In the genomic region with DNA sequence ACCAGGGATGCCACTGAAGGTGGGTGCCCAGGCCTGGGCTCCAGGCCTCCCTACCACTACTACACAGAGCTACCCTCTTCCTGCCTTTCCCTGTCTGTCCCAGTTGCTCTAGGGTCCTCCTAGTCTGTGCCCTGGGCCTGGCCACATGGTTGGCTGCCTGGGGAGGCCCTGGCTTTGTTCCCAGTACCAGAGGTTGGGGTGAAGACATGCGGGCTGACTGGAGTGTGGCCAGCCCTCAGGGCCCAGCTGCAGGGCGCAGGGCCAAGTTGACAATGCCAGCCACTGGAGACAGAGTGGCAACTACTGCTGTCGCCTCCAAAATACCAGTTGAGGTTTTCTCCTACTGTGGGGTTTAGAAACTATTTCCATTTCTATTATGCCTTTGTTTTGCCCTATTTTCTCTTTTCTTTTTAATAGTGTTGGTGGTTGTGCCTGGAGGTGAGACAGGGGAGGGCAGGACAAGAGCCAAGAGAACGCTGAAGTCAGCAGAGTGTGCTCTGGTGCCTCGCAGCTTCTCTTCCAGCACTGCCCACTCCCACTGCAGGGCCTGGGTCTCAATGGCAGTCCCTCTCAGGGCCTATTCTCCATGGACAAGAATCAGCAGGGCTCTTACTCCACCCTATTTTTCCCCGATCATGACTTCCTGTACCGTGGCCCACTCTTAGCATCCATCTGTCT, we compare ENCODE assay signal across 15 cellular contexts. TPM values are rescaled to one million over a fixed set of nuclear protein-coding genes. Genes with fewer than 3 reads are reported as not detected.
DNase-seq lines count a peak whose midpoint lies in the region; ATAC-seq and TF ChIP-seq lines count a peak whose summit lies in the region.
"Had no signal": no experiment of that assay in that cellular context is flagged by ENCODE, and none has a peak within 500 bp of the region (broad histone marks: within the 10 kb centered on the region; RNA-seq: fewer than 3 reads in every experiment).

No MANE protein-coding gene starts in this region.

- DNase-seq in NCI-H345 (lab: John Stamatoyannopoulos, UW) (peak; percentile 15), NCI-H345 treated with DMSO at 0.1 percent for 48 hours (lab: John Stamatoyannopoulos, UW; ENCODE audit: unreplicated experiment) (no peak), SJSA1 (ENCODE audit: low read depth in 1 of 2, low spot score in 2 of 2) (peak; percentile 18 to 40), left ventricle myocardium inferior (peak; percentile 59), ureter (ENCODE audit: low spot score) (peak; percentile 45)
- DNase-seq in activated CD4-positive, alpha-beta T cell treated with anti-CD3 and anti-CD28 coated beads, Interleukin-2, amount 50 U/mL, for 1 hour = no peak
- DNase-seq: 8988T, activated T-cell treated with anti-CD3 and anti-CD28 coated beads for 4 hours, Kasumi-1, trophoblast cell had no signal

- ATAC-seq in GM18907 (IDR thresholded peaks at IDR 0.05; ENCODE audit: unreplicated experiment) = no peak
- no peak for ATAC-seq in GM18517 (IDR thresholded peaks at IDR 0.05; ENCODE audit: unreplicated experiment)

- TF ChIP-seq CTCF in left ventricle myocardium inferior (IDR thresholded peaks at IDR 0.05; ENCODE audit: borderline replicate concordance) = no peak

- intact Hi-C loops in left ventricle myocardium inferior (cut with micrococcal nuclease) = no loop called here

- H3K27me3 ChIP-seq in SJSA1 (replicated peaks) = no peaks in the 10 kb centered on the region
- H3K27me3 ChIP-seq in left ventricle myocardium inferior (ENCODE audit: low read depth) = no peaks in the 10 kb centered on the region

- H3K4me1 ChIP-seq in SJSA1 (replicated peaks) = peaks cover 3% of the 10 kb centered on the region; the same call in 1 of the 2 replicates
- peaks cover 4% of the 10 kb centered on the region for H3K4me1 ChIP-seq in left ventricle myocardium inferior
- H3K4me1 ChIP-seq: pancreas had no signal

- H3K27ac ChIP-seq in SJSA1 = no peak overlapping the region
- H3K27ac ChIP-seq in left ventricle myocardium inferior (replicated peaks) = peak overlapping the region; percentile 40
- H3K27ac ChIP-seq: pancreas, VCaP had no signal

- H3K36me3 ChIP-seq in SJSA1 = no peaks in the 10 kb centered on the region
- H3K36me3 ChIP-seq in left ventricle myocardium inferior = no peaks in the 10 kb centered on the region
- H3K36me3 ChIP-seq: pancreas had no signal

- no peaks in the 10 kb centered on the region for H3K9me3 ChIP-seq in SJSA1 (replicated peaks)
- no peaks in the 10 kb centered on the region for H3K9me3 ChIP-seq in left ventricle myocardium inferior (replicated peaks)
- H3K9me3 ChIP-seq: pancreas had no signal

- H3K4me3 ChIP-seq in SJSA1 (no peak overlapping the region), left ventricle myocardium inferior (no peak overlapping the region)
- H3K4me3 ChIP-seq: pancreas had no signal

RNA-seq across cellular contexts. Expression of gene XPNPEP2, which starts 32.2 kb away (rescaled TPM):
- total RNA-seq in SJSA1 (2014; rRNA removed; shearing (Covaris generic)) = 0.03 TPM in 1 of 2 replicates, not detected in the other
- total RNA-seq in left ventricle myocardium inferior = 1.3 TPM
- total RNA-seq in ureter = 6.0 TPM
- total RNA-seq: H1 had no signal

RNA-seq across cellular contexts. Expression of gene APLN, which starts 51.8 kb away (rescaled TPM):
- total RNA-seq in SJSA1 (2014; rRNA removed; shearing (Covaris generic)) = 1.7 and 2.6 TPM in 2 replicates
- total RNA-seq in left ventricle myocardium inferior (15.9 TPM), ureter (0.52 TPM)

Comparison
In these comparisons a context has a peak if more than half of its experiments do, and no peak if none do; other contexts are left out.
1. DNase-seq: peak in NCI-H345 (single experiment), SJSA1 (2 of 2), left ventricle myocardium inferior (single experiment) and ureter (single experiment); none in NCI-H345 treated with DMSO at 0.1 percent for 48 hours (single experiment) and activated CD4-positive, alpha-beta T cell treated with anti-CD3 and anti-CD28 coated beads, Interleukin-2, amount 50 U/mL, for 1 hour (single experiment).